24 cellular contexts compared by ENCODE assay signal in the genomic region with DNA sequence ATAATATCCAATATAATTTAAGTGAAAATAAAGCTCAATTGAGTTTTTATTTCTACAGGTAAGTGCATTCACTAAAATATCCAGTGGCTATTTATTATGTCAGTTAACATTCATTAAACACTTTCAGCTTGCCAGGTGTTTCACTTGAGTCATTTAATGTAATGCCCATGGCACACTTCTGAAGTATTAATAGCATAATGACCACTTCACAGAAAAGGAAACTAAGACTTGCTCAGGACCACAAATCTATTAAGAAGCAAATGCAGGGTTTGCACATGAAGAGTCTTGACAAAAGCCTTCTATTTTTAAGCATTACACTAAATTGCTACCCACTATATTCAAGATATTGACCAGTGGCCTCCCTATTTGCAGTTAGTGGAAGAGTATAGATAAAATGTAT.
A peak's percentile ranks its signal among the peaks of the same experiment; 100 is the strongest.
DNase-seq lines count a peak whose midpoint lies in the region; ATAC-seq, FAIRE-seq and TF ChIP-seq lines count a peak whose summit lies in the region.
"Had no signal": no experiment of that assay in that cellular context is flagged by ENCODE, and none has a peak within 500 bp of the region (broad histone marks: within the 10 kb centered on the region; RNA-seq: fewer than 3 reads in every experiment).

No MANE protein-coding gene starts in this region.

- SMC1A ChIA-PET in GM12878 (lab: Charles Lee; ENCODE audit: uncharacterized antibody, unreplicated experiment), result no interaction called here

- no peak for TF ChIP-seq CTCF in KMS-11 (conservative IDR thresholded peaks at IDR 0.05; ENCODE audit: low read depth, low read length)
- TF ChIP-seq CTCF in GM12878 (IDR thresholded peaks at IDR 0.05 in 2 of 3, conservative IDR thresholded peaks at IDR 0.05 in 1 of 3; ENCODE audit: control insufficient read depth in 2 of 3, extremely low read depth in 1 of 3, insufficient read depth in 1 of 3, low read depth in 3 of 3, low read length in 3 of 3), result no peak
- no peak for TF ChIP-seq CTCF in PC-3 (conservative IDR thresholded peaks at IDR 0.05; ENCODE audit: low read depth, low read length)

- H3K36me3 ChIP-seq in KMS-11 (ENCODE audit: insufficient read depth), result no peaks in the 10 kb centered on the region
- H3K36me3 ChIP-seq in GM12878 (ENCODE audit: control insufficient read depth in 2 of 2, insufficient read depth in 2 of 2, low read length in 1 of 2), result no peaks in the 10 kb centered on the region
- H3K36me3 ChIP-seq in PC-3 (ENCODE audit: low read depth, low read length), result no peaks in the 10 kb centered on the region
- H3K36me3 ChIP-seq: esophagus squamous epithelium, left lung, SJCRH30, thyroid gland had no signal

- H3K9me3 ChIP-seq in GM12878 (replicated peaks; ENCODE audit: control insufficient read depth, insufficient read depth, low read length) (no peaks in the 10 kb centered on the region), PC-3 (ENCODE audit: low read length) (no peaks in the 10 kb centered on the region)
- H3K9me3 ChIP-seq: esophagus squamous epithelium, left lung, SJCRH30, thyroid gland had no signal

- ATAC-seq in GM18867 (IDR thresholded peaks at IDR 0.05; ENCODE audit: unreplicated experiment) (peak; percentile 96), GM21723 (IDR thresholded peaks at IDR 0.05; ENCODE audit: unreplicated experiment) (peak; percentile 56), GM12878 (peak; percentile 65), PC-3 (no peak)
- ATAC-seq: activated naive CD4-positive, alpha-beta T cell treated with anti-CD3 and anti-CD28 coated beads, Interleukin-2, amount 50 U/mL, for 72 hours; foreskin keratinocyte; GM23338; left lung had no signal

- H3K4me2 ChIP-seq in KMS-11 (peak overlapping the region; percentile 51), GM12878 (ENCODE audit: control insufficient read depth, insufficient read depth) (no peak overlapping the region), PC-3 (ENCODE audit: low read length) (no peak overlapping the region)
- H3K4me2 ChIP-seq: GM23338 had no signal

- H4K20me1 ChIP-seq in KMS-11 (ENCODE audit: insufficient read depth) (no peaks in the 10 kb centered on the region), GM12878 (ENCODE audit: control insufficient read depth, insufficient read depth) (no peaks in the 10 kb centered on the region), PC-3 (ENCODE audit: low read length) (no peaks in the 10 kb centered on the region)

- no peak for TF ChIP-seq POLR2A in GM12878 (IDR thresholded peaks at IDR 0.05; ENCODE audit: low read depth, low read length)

- POLR2A ChIA-PET in GM12878 (lab: Charles Lee), result no interaction called here
- POLR2A ChIA-PET in PC-3 (lab: Charles Lee; ENCODE audit: unreplicated experiment), result no interaction called here

- H3K27ac ChIP-seq in KMS-11, result peak overlapping the region; percentile 48; the same call in 1 of the 2 replicates
- no peak overlapping the region for H3K27ac ChIP-seq in GM12878 (ENCODE audit: control insufficient read depth, insufficient read depth)
- H3K27ac ChIP-seq in PC-3 (ENCODE audit: low read length), result no peak overlapping the region
- H3K27ac ChIP-seq: esophagus squamous epithelium, foreskin keratinocyte, left lung, SJCRH30, thyroid gland had no signal

- H3K4me1 ChIP-seq in KMS-11 (ENCODE audit: low read depth, poor library complexity, severe bottlenecking), result peaks cover 30% of the 10 kb centered on the region
- H3K4me1 ChIP-seq in GM12878 (ENCODE audit: control insufficient read depth, insufficient read depth, low read length), result no peaks in the 10 kb centered on the region
- no peaks in the 10 kb centered on the region for H3K4me1 ChIP-seq in PC-3 (ENCODE audit: insufficient read depth, low read length)
- H3K4me1 ChIP-seq: esophagus squamous epithelium, foreskin keratinocyte, left lung, SJCRH30 had no signal

- in situ Hi-C loops in GM12878 (cut with MboI), result no loop called here

- no peak for TF ChIP-seq RAD21 in GM12878 (IDR thresholded peaks at IDR 0.05; ENCODE audit: insufficient read depth, low read depth, low read length)

- intact Hi-C loops in GM12878 (cut with micrococcal nuclease; ENCODE audit: unreplicated experiment), result no loop called here
- intact Hi-C loops in PC-3 (cut with micrococcal nuclease), result no loop called here

- H2AFZ ChIP-seq in KMS-11 (ENCODE audit: low read depth), result no peak overlapping the region
- H2AFZ ChIP-seq in GM12878 (ENCODE audit: control insufficient read depth, low read depth, low read length), result no peak overlapping the region
- H2AFZ ChIP-seq in PC-3 (ENCODE audit: low read length), result no peak overlapping the region
- H2AFZ ChIP-seq: GM23338 had no signal

- H3K27me3 ChIP-seq in KMS-11 (ENCODE audit: insufficient read depth, low read depth) (no peaks in the 10 kb centered on the region), GM12878 (replicated peaks in 1 of 2; ENCODE audit: control insufficient read depth in 2 of 2, insufficient read depth in 2 of 2, low read length in 1 of 2) (no peaks in the 10 kb centered on the region), PC-3 (ENCODE audit: low read length) (no peaks in the 10 kb centered on the region)
- H3K27me3 ChIP-seq: esophagus squamous epithelium, foreskin keratinocyte, left lung, SJCRH30, thyroid gland had no signal

- no peak for FAIRE-seq in GM12878 (lab: Jason Lieb, UNC)
- FAIRE-seq: endometrium had no signal

- RAD21 ChIA-PET in GM12878 (lab: Charles Lee; ENCODE audit: unreplicated experiment), result no interaction called here

- no peak overlapping the region for H3K9ac ChIP-seq in KMS-11
- H3K9ac ChIP-seq in GM12878 (ENCODE audit: control insufficient read depth, insufficient read depth, low read length), result no peak overlapping the region
- no peak overlapping the region for H3K9ac ChIP-seq in PC-3 (ENCODE audit: low read length)

- H3K4me3 ChIP-seq in KMS-11 (IDR thresholded peaks at IDR 0.05; ENCODE audit: insufficient read depth, low read depth, low read length), result no peak overlapping the region
- H3K4me3 ChIP-seq in GM12878, result no peak overlapping the region
- no peak overlapping the region for H3K4me3 ChIP-seq in PC-3 (ENCODE audit: low read length)
- H3K4me3 ChIP-seq: esophagus squamous epithelium, GM23338, left lung, SJCRH30, thyroid gland had no signal

- H3K79me2 ChIP-seq in KMS-11 (ENCODE audit: insufficient read depth, low read depth), result no peaks in the 10 kb centered on the region
- no peaks in the 10 kb centered on the region for H3K79me2 ChIP-seq in GM12878 (ENCODE audit: control insufficient read depth, insufficient read depth, low read length)
- no peaks in the 10 kb centered on the region for H3K79me2 ChIP-seq in PC-3 (ENCODE audit: low read length)

- H3K9me2 ChIP-seq in PC-3 (replicated peaks; ENCODE audit: low read length), result no peaks in the 10 kb centered on the region

- no peak for TF ChIP-seq EP300 in GM12878 (IDR thresholded peaks at IDR 0.05; ENCODE audit: borderline replicate concordance in 1 of 2, control insufficient read depth in 1 of 2, low read depth in 2 of 2, low read length in 2 of 2)

- DNase-seq in GM12878 (ENCODE audit: low read depth, low spot score) (no peak), PC-3 (no peak), DMS153 treated with DMSO at 0.1 percent for 48 hours (lab: John Stamatoyannopoulos, UW; ENCODE audit: unreplicated experiment) (no peak), T-helper 9 cell (no peak)
- DNase-seq: activated CD4-positive, alpha-beta T cell treated with anti-CD3 and anti-CD28 coated beads, Interleukin-2, amount 10 ng/mL, durations not matched to agents 24 days and 14 days; esophagus squamous epithelium; foreskin keratinocyte; head of caudate nucleus; islet precursor cell; left lung; MV-4-11; NCI-H1694 treated with DMSO at 0.1 percent for 48 hours; NCI-H526; nephron progenitor cell; RPMI8226; SJCRH30; stimulated activated CD4-positive, alpha-beta T cell treated with anti-CD3 and anti-CD28 coated beads, Interleukin-4, amount 100 ng/mL, for 24 hours; thyroid gland had no signal

- no peaks in the 10 kb centered on the region for H3F3A ChIP-seq in PC-3 (ENCODE audit: low read length, unreplicated experiment)

- no TSS peak for BruUV-seq in GM12878 (replicated peaks; lab: Mats Ljungman, UMichigan)
- no TSS peak for BruUV-seq in PC-3 (replicated peaks; lab: Mats Ljungman, UMichigan)

- CTCF ChIA-PET in GM12878 (lab: Yijun Ruan, JAX), result no interaction called here
- CTCF ChIA-PET in PC-3 (lab: Charles Lee), result no interaction called here

TF ChIP-seq in GM12878, 131 proteins besides CTCF, POLR2A, EP300 and RAD21 (continues in another document):
- TF ChIP-seq, protein P1, sequence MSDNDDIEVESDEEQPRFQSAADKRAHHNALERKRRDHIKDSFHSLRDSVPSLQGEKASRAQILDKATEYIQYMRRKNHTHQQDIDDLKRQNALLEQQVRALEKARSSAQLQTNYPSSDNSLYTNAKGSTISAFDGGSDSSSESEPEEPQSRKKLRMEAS (IDR thresholded peaks at IDR 0.05; ENCODE audit: low read depth, low read length), result no peak
- TF ChIP-seq USF1 (IDR thresholded peaks at IDR 0.05; ENCODE audit: borderline replicate concordance, extremely low read length, insufficient read depth, low read depth, low read length) (no peak), ESRRA (IDR thresholded peaks at IDR 0.05; ENCODE audit: low read length) (no peak), BHLHE40 (IDR thresholded peaks at IDR 0.05; ENCODE audit: borderline replicate concordance in 1 of 2, low read depth in 2 of 2, low read length in 1 of 2) (peak in 1 of 2 experiments; percentile 29; a peak in 1 of 4 replicates), TCF7 (IDR thresholded peaks at IDR 0.05; ENCODE audit: borderline replicate concordance) (0 out of 2 replicates have a peak, but pooled peaks have one; percentile 30), ATF2 (IDR thresholded peaks at IDR 0.05; ENCODE audit: low read length) (0 out of 2 replicates have a peak, but pooled peaks have one; percentile 24), MXI1 (IDR thresholded peaks at IDR 0.05; ENCODE audit: low read depth, low read length) (no peak), SUPT20H (IDR thresholded peaks at IDR 0.05; ENCODE audit: borderline replicate concordance, control insufficient read depth, low read depth, low read length) (no peak)
